ENCODE assay signal across 1 cellular context in the genomic region with DNA sequence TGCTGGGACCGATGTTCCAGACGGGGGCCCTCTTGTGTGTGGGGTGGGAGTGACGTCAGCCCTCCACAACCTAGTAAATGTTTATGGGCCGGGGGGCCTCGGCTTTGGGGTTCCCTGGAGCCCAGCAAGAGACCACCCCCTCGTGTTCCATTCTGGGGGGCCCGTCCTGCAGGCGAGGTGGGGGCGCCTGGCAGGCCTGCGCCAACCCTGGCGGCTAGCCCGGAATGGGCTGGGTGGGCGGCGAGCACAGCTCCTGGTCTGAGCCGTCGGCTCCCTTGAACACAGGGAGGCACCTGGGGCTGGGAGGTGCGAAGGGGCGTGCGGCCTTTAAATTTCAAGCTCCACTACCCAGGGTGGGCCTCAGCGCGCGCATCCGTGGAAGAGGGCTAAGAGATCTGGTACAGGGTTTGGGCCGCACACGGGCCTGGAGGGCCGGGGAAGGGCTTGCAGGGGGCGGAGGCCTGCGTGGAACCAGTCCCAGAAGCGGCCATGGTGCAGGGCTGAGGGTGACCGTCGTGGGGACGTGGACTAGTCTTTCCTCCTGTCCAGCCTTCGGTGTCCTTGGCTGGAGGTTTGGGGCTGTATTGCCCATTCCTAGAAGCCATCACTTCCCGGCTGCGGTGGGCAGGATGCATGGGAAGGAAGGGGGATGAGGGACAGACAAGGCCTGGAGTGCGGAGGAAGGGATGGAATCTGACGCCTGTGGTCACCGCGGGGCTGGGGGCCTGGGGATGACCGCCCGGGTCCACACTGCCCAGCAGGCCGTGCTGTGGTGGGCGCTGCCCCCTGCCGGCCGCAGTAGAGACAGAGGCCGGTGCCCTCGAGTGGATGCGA.
TF ChIP-seq lines count a peak whose summit lies in the region.

No MANE protein-coding gene starts in this region.

TF ChIP-seq in HepG2, 621 proteins besides CTCF, POLR2A, EP300 and RAD21 (continues in another document):
- TF ChIP-seq, protein P1, sequence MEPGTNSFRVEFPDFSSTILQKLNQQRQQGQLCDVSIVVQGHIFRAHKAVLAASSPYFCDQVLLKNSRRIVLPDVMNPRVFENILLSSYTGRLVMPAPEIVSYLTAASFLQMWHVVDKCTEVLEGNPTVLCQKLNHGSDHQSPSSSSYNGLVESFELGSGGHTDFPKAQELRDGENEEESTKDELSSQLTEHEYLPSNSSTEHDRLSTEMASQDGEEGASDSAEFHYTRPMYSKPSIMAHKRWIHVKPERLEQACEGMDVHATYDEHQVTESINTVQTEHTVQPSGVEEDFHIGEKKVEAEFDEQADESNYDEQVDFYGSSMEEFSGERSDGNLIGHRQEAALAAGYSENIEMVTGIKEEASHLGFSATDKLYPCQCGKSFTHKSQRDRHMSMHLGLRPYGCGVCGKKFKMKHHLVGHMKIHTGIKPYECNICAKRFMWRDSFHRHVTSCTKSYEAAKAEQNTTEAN (CRISPR knock-in tag; conservative IDR thresholded peaks at IDR 0.05), result 0 out of 2 replicates have a peak, but pooled peaks have one; percentile 45
- TF ChIP-seq ZNF350 (CRISPR knock-in tag; IDR thresholded peaks at IDR 0.05; ENCODE audit: borderline replicate concordance, low read depth) (peak; percentile 63; the same call in 1 of the 2 replicates), ATRX (CRISPR knock-in tag; IDR thresholded peaks at IDR 0.05; ENCODE audit: borderline replicate concordance) (no peak), SCMH1 (CRISPR knock-in tag; IDR thresholded peaks at IDR 0.05; ENCODE audit: borderline replicate concordance) (no peak), HNRNPUL1 (IDR thresholded peaks at IDR 0.05; ENCODE audit: low read depth, low read length) (no peak), ZNF382 (CRISPR knock-in tag; IDR thresholded peaks at IDR 0.05; ENCODE audit: borderline replicate concordance) (no peak), ZNF562 (CRISPR knock-in tag; IDR thresholded peaks at IDR 0.05; ENCODE audit: borderline replicate concordance) (no peak), SP5 (CRISPR knock-in tag; IDR thresholded peaks at IDR 0.05; ENCODE audit: borderline replicate concordance, low read depth) (0 out of 2 replicates have a peak, but pooled peaks have one; percentile 35), SALL1 (CRISPR knock-in tag; IDR thresholded peaks at IDR 0.05) (peak; percentile 73; the same call in 1 of the 2 replicates), RBM39 (IDR thresholded peaks at IDR 0.05; ENCODE audit: low read depth, low read length, poor library complexity, severe bottlenecking) (peak; percentile 70), ZNF720 (CRISPR knock-in tag; IDR thresholded peaks at IDR 0.05) (no peak), SRSF1 (optimal IDR thresholded peaks at IDR 0.05; ENCODE audit: low read depth, low read length) (no peak), RBM22 (optimal IDR thresholded peaks at IDR 0.05; ENCODE audit: low read length) (peak; percentile 60), MTA1 (CRISPR knock-in tag; IDR thresholded peaks at IDR 0.05; ENCODE audit: borderline replicate concordance) (peak; percentile 36; the same call in 1 of the 2 replicates), FIP1L1 (IDR thresholded peaks at IDR 0.05; ENCODE audit: borderline replicate concordance, insufficient read depth, low read depth, low read length) (0 out of 2 replicates have a peak, but pooled peaks have one; percentile 15), PPARG (CRISPR knock-in tag; conservative IDR thresholded peaks at IDR 0.05) (peak; percentile 38; the same call in 1 of the 2 replicates), GATAD1 (CRISPR knock-in tag; IDR thresholded peaks at IDR 0.05) (peak; percentile 49; the same call in 1 of the 2 replicates), FOXO1 (CRISPR knock-in tag; IDR thresholded peaks at IDR 0.05) (peak; percentile 53), ZNF678 (CRISPR knock-in tag; IDR thresholded peaks at IDR 0.05) (0 out of 2 replicates have a peak, but pooled peaks have one; percentile 28), ZMYM3 (CRISPR knock-in tag; IDR thresholded peaks at IDR 0.05) (no peak; the same call in 1 of the 2 replicates), ZNF781 (CRISPR knock-in tag; IDR thresholded peaks at IDR 0.05; ENCODE audit: borderline replicate concordance, not compliant biosample characterization) (no peak)
- TF ChIP-seq, protein P2, sequence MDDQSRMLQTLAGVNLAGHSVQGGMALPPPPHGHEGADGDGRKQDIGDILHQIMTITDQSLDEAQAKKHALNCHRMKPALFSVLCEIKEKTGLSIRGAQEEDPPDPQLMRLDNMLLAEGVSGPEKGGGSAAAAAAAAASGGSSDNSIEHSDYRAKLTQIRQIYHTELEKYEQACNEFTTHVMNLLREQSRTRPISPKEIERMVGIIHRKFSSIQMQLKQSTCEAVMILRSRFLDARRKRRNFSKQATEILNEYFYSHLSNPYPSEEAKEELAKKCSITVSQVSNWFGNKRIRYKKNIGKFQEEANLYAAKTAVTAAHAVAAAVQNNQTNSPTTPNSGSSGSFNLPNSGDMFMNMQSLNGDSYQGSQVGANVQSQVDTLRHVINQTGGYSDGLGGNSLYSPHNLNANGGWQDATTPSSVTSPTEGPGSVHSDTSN (CRISPR knock-in tag; IDR thresholded peaks at IDR 0.05; ENCODE audit: borderline replicate concordance), result no peak
- TF ChIP-seq, protein P3, sequence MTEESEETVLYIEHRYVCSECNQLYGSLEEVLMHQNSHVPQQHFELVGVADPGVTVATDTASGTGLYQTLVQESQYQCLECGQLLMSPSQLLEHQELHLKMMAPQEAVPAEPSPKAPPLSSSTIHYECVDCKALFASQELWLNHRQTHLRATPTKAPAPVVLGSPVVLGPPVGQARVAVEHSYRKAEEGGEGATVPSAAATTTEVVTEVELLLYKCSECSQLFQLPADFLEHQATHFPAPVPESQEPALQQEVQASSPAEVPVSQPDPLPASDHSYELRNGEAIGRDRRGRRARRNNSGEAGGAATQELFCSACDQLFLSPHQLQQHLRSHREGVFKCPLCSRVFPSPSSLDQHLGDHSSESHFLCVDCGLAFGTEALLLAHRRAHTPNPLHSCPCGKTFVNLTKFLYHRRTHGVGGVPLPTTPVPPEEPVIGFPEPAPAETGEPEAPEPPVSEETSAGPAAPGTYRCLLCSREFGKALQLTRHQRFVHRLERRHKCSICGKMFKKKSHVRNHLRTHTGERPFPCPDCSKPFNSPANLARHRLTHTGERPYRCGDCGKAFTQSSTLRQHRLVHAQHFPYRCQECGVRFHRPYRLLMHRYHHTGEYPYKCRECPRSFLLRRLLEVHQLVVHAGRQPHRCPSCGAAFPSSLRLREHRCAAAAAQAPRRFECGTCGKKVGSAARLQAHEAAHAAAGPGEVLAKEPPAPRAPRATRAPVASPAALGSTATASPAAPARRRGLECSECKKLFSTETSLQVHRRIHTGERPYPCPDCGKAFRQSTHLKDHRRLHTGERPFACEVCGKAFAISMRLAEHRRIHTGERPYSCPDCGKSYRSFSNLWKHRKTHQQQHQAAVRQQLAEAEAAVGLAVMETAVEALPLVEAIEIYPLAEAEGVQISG (CRISPR knock-in tag; IDR thresholded peaks at IDR 0.05), result peak; percentile 50; the same call in 1 of the 2 replicates
- TF ChIP-seq, protein P4, sequence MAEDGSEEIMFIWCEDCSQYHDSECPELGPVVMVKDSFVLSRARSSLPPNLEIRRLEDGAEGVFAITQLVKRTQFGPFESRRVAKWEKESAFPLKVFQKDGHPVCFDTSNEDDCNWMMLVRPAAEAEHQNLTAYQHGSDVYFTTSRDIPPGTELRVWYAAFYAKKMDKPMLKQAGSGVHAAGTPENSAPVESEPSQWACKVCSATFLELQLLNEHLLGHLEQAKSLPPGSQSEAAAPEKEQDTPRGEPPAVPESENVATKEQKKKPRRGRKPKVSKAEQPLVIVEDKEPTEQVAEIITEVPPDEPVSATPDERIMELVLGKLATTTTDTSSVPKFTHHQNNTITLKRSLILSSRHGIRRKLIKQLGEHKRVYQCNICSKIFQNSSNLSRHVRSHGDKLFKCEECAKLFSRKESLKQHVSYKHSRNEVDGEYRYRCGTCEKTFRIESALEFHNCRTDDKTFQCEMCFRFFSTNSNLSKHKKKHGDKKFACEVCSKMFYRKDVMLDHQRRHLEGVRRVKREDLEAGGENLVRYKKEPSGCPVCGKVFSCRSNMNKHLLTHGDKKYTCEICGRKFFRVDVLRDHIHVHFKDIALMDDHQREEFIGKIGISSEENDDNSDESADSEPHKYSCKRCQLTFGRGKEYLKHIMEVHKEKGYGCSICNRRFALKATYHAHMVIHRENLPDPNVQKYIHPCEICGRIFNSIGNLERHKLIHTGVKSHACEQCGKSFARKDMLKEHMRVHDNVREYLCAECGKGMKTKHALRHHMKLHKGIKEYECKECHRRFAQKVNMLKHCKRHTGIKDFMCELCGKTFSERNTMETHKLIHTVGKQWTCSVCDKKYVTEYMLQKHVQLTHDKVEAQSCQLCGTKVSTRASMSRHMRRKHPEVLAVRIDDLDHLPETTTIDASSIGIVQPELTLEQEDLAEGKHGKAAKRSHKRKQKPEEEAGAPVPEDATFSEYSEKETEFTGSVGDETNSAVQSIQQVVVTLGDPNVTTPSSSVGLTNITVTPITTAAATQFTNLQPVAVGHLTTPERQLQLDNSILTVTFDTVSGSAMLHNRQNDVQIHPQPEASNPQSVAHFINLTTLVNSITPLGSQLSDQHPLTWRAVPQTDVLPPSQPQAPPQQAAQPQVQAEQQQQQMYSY (CRISPR knock-in tag; IDR thresholded peaks at IDR 0.05), result peak; percentile 63; the same call in 1 of the 2 replicates
- TF ChIP-seq, protein P5, sequence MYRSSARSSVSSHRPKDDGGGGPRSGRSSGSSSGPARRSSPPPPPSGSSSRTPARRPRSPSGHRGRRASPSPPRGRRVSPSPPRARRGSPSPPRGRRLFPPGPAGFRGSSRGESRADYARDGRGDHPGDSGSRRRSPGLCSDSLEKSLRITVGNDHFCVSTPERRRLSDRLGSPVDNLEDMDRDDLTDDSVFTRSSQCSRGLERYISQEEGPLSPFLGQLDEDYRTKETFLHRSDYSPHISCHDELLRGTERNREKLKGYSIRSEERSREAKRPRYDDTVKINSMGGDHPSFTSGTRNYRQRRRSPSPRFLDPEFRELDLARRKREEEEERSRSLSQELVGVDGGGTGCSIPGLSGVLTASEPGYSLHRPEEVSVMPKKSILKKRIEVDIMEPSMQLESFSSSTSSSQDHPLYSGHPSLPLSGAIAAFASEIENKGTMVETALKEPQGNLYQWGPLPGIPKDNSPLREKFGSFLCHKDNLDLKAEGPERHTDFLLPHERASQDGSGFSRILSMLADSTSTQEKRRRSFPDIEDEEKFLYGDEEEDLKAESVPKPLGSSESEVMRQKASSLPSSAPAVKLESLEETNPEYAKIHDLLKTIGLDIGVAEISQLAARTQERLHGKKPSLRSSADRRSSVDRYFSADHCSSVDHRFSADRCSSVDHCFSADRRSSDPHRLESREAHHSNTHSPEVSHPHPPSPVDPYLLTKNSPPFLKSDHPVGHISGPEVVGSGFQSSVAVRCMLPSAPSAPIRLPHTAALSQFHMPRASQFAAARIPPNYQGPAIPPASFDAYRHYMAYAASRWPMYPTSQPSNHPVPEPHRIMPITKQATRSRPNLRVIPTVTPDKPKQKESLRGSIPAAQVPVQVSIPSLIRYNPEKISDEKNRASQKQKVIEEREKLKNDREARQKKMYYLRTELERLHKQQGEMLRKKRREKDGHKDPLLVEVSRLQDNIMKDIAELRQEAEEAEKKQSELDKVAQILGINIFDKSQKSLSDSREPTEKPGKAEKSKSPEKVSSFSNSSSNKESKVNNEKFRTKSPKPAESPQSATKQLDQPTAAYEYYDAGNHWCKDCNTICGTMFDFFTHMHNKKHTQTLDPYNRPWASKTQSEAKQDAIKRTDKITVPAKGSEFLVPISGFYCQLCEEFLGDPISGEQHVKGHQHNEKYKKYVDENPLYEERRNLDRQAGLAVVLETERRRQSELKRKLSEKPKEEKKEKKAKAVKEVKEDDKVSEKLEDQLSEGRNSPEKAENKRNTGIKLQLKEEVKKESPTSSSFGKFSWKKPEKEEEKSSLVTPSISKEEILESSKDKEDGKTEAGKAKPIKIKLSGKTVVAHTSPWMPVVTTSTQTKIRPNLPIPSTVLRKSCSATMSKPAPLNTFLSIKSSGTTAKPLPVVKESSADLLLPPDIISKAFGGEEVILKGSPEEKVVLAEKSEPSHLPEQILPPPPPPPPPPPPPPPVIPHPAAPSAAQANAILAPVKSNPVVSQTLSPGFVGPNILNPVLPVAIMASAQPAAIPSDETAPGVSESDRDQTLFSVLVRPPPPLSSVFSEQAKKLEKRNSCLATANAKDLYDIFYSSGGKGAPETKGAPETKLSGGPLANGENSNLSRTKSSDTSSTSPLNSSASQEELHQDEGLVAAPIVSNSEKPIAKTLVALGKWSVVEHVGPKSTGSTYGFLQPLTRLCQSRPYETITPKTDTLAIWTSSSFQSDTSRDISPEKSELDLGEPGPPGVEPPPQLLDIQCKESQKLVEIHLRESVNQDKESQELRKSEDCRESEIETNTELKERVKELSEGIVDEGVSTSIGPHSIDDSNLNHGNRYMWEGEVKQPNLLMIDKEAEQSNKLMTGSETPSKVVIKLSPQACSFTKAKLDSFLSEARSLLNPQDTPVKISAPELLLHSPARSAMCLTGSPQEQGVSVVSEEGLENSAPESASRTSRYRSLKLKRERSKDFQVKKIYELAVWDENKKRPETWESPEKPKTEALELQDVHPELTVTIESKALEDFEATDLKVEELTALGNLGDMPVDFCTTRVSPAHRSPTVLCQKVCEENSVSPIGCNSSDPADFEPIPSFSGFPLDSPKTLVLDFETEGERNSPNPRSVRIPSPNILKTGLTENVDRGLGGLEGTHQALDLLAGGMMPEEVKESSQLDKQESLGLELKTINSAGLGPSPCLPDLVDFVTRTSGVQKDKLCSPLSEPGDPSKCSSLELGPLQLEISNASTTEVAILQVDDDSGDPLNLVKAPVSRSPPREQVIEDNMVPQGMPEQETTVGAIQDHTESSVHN (CRISPR knock-in tag; IDR thresholded peaks at IDR 0.05), result 0 out of 2 replicates have a peak, but pooled peaks have one; percentile 50
- TF ChIP-seq, protein P6, sequence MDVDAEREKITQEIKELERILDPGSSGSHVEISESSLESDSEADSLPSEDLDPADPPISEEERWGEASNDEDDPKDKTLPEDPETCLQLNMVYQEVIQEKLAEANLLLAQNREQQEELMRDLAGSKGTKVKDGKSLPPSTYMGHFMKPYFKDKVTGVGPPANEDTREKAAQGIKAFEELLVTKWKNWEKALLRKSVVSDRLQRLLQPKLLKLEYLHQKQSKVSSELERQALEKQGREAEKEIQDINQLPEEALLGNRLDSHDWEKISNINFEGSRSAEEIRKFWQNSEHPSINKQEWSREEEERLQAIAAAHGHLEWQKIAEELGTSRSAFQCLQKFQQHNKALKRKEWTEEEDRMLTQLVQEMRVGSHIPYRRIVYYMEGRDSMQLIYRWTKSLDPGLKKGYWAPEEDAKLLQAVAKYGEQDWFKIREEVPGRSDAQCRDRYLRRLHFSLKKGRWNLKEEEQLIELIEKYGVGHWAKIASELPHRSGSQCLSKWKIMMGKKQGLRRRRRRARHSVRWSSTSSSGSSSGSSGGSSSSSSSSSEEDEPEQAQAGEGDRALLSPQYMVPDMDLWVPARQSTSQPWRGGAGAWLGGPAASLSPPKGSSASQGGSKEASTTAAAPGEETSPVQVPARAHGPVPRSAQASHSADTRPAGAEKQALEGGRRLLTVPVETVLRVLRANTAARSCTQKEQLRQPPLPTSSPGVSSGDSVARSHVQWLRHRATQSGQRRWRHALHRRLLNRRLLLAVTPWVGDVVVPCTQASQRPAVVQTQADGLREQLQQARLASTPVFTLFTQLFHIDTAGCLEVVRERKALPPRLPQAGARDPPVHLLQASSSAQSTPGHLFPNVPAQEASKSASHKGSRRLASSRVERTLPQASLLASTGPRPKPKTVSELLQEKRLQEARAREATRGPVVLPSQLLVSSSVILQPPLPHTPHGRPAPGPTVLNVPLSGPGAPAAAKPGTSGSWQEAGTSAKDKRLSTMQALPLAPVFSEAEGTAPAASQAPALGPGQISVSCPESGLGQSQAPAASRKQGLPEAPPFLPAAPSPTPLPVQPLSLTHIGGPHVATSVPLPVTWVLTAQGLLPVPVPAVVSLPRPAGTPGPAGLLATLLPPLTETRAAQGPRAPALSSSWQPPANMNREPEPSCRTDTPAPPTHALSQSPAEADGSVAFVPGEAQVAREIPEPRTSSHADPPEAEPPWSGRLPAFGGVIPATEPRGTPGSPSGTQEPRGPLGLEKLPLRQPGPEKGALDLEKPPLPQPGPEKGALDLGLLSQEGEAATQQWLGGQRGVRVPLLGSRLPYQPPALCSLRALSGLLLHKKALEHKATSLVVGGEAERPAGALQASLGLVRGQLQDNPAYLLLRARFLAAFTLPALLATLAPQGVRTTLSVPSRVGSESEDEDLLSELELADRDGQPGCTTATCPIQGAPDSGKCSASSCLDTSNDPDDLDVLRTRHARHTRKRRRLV (CRISPR knock-in tag; IDR thresholded peaks at IDR 0.05), result 0 out of 2 replicates have a peak, but pooled peaks have one; percentile 16
